8 cellular contexts compared by ENCODE assay signal in genomic region chr10:43574035-43574892, GRCh38. TPM values are rescaled to one million over a fixed set of nuclear protein-coding genes. Genes with fewer than 3 reads are reported as not detected.
A peak's percentile ranks its signal among the peaks of the same experiment; 100 is the strongest.
DNase-seq lines count a peak whose midpoint lies in the region; ATAC-seq and TF ChIP-seq lines count a peak whose summit lies in the region.

Gene ZNF239 (minus strand): TSS chr10:43574616. CDS start chr10:43558079, 16,537 bp downstream.

- H3K27me3 Mint-ChIP-seq in dendritic cell treated with granulocyte-macrophage colony-stimulating factor and Interleukin-4, amounts not matched to agents 40 ng/mL and 50 ng/mL, for 4 days = peaks cover 17% of the 10 kb centered on the region

- H3K27ac ChIP-seq in left lung = peak within 1 kb of the TSS; percentile 36 to 57

- ATAC-seq in HG02571 (IDR thresholded peaks at IDR 0.05; ENCODE audit: unreplicated experiment) (peak; percentile 96), left lung (peak; percentile 98)

- peaks cover 0 to 15% of the 10 kb centered on the region in 2 donors for H3K27me3 ChIP-seq in left lung

- H3K36me3 Mint-ChIP-seq in dendritic cell treated with granulocyte-macrophage colony-stimulating factor and Interleukin-4, amounts not matched to agents 40 ng/mL and 50 ng/mL, for 4 days (ENCODE audit: low read depth) = peaks cover 6% of the 10 kb centered on the region

- H3K4me1 Mint-ChIP-seq in dendritic cell treated with granulocyte-macrophage colony-stimulating factor and Interleukin-4, amounts not matched to agents 40 ng/mL and 50 ng/mL, for 4 days (ENCODE audit: low read depth) = peaks cover 19% of the 10 kb centered on the region

- H3K36me3 ChIP-seq in left lung = no peaks in the 10 kb centered on the region

- peaks cover 0 to 15% of the 10 kb centered on the region in 2 donors for H3K4me1 ChIP-seq in left lung

- no peak for TF ChIP-seq CTCF in left lung (IDR thresholded peaks at IDR 0.05)

- intact Hi-C loops in dendritic cell treated with granulocyte-macrophage colony-stimulating factor and Interleukin-4, amounts not matched to agents 40 ng/mL and 50 ng/mL, for 4 days (cut with micrococcal nuclease) = no loop called here
- intact Hi-C loops in left lung (cut with DNase I) = no loop called here

- H3K9me3 ChIP-seq in left lung = peaks cover 0 to 3% of the 10 kb centered on the region in 2 donors

- H3K4me3 ChIP-seq in GM08714 (ENCODE audit: low read length) (peak within 1 kb of the TSS; percentile 38; the same call in 1 of the 2 replicates), left lung (peak within 1 kb of the TSS; percentile 48 to 54)

- peak within 1 kb of the TSS; percentile 64 for H3K4me3 Mint-ChIP-seq in dendritic cell treated with granulocyte-macrophage colony-stimulating factor and Interleukin-4, amounts not matched to agents 40 ng/mL and 50 ng/mL, for 4 days

- H3K9me3 Mint-ChIP-seq in dendritic cell treated with granulocyte-macrophage colony-stimulating factor and Interleukin-4, amounts not matched to agents 40 ng/mL and 50 ng/mL, for 4 days = peaks cover 55% of the 10 kb centered on the region

- no peak within 1 kb of the TSS for H3K27ac Mint-ChIP-seq in dendritic cell treated with granulocyte-macrophage colony-stimulating factor and Interleukin-4, amounts not matched to agents 40 ng/mL and 50 ng/mL, for 4 days

- DNase-seq in NCI-H2171 treated with DMSO at 0.1 percent for 48 hours (lab: John Stamatoyannopoulos, UW) (peak; percentile 70), left lung (peak; percentile 88 to 93), NCI-H1105 treated with DMSO at 0.1 percent for 48 hours (lab: John Stamatoyannopoulos, UW) (no peak)
- DNase-seq in activated CD4-positive, alpha-beta T cell treated with anti-CD3 and anti-CD28 coated beads, Interleukin-2, amount 50 U/mL, for 1 hour = peak; percentile 75
- peak; percentile 84 for DNase-seq in stimulated activated CD4-positive, alpha-beta T cell treated with anti-CD3 and anti-CD28 coated beads, Interleukin-1b, Interleukin-23, amount 100 ng/mL, for 48 hours

RNA-seq across cellular contexts. Expression of gene ZNF239, which starts in this region (rescaled TPM):
- total RNA-seq in left lung = 1 to 10 TPM; 2.3 to 4.8 TPM
